ENCODE assay signal across 12 cellular contexts in the genomic region with DNA sequence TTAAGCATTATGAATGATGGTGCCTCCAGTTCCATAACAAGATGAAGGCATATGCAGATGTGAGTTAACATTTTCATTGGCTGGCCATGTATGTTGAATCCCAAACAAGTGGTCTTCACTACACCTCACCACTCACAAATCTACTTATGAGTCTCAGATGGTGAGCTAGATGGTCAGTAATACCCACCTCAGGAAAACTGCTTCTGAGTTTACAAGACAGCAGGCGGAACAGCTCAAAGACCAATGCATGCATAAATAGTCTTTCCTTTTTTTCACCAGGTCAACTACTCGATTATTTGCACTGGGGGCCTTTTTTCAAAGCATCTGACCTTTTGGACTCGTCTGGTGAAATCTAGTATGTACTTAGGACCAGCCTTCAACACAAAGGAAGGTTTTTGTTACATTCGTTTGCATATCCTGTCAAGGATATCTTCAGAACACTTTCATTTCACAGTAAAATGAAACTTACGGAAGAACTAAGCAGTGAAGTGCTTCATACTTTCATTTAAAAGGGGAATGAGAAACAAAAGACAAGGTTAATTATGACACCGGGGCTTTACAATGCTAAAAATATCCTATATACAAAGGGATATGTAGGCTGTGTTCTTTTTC. TPM values are rescaled to one million over a fixed set of nuclear protein-coding genes. Genes with fewer than 3 reads are reported as not detected.
DNase-seq lines count a peak whose midpoint lies in the region; ATAC-seq and TF ChIP-seq lines count a peak whose summit lies in the region.
"Had no signal": no experiment of that assay in that cellular context is flagged by ENCODE, and none has a peak within 500 bp of the region (broad histone marks: within the 10 kb centered on the region; RNA-seq: fewer than 3 reads in every experiment).

No MANE protein-coding gene starts in this region.

- DNase-seq in GM12865 (ENCODE audit: low read depth) (peak; percentile 83), tibial nerve (ENCODE audit: low spot score in 2 of 2) (no peak), NCI-H2196 treated with DMSO at 0.1 percent for 48 hours (lab: John Stamatoyannopoulos, UW; ENCODE audit: unreplicated experiment) (no peak), right cardiac atrium (no peak), activated gamma-delta T cell treated with Interleukin-2 at 50 U/mL for 16 hours (no peak)
- no peak for DNase-seq in activated T-helper 1 cell treated with anti-CD3 and anti-CD28 coated beads, Interleukin-12 subunit alpha, Interleukin-12 subunit beta, Interleukin-2, Interleukin-4 antibody, amounts not matched to agents 30 ng/mL and 10 ng/mL and 1 ng/mL, durations not matched to agents 14 hours and 24 hours and 36 hours (ENCODE audit: low spot score)
- DNase-seq: activated CD4-positive, alpha-beta T cell treated with anti-CD3 and anti-CD28 coated beads, Interleukin-2, amount 50 U/mL, for 1 hour; GDM1; NCI-H1930 had no signal

- WGBS in tibial nerve, 2 donors: 22 to 41% methylated on average over 6 of the region's 6 CpGs
- 45% methylated on average over 6 of the region's 6 CpGs for WGBS in right cardiac atrium

- peak overlapping the region; percentile 91 for H3K27ac Mint-ChIP-seq in activated T-helper 1 cell treated with anti-CD3 and anti-CD28 coated beads, Interleukin-12 subunit alpha, Interleukin-12 subunit beta, Interleukin-2, Interleukin-4 antibody, amounts not matched to agents 30 ng/mL and 10 ng/mL and 1 ng/mL, durations not matched to agents 14 hours and 24 hours and 36 hours

- peaks cover 6% of the 10 kb centered on the region for H3K9me3 Mint-ChIP-seq in activated T-helper 1 cell treated with anti-CD3 and anti-CD28 coated beads, Interleukin-12 subunit alpha, Interleukin-12 subunit beta, Interleukin-2, Interleukin-4 antibody, amounts not matched to agents 30 ng/mL and 10 ng/mL and 1 ng/mL, durations not matched to agents 14 hours and 24 hours and 36 hours

- peak; percentile 97 for ATAC-seq in GM19395 (IDR thresholded peaks at IDR 0.05; ENCODE audit: unreplicated experiment)
- peak; percentile 92 for ATAC-seq in HG03060 (IDR thresholded peaks at IDR 0.05; ENCODE audit: low read depth, unreplicated experiment)
- no peak for ATAC-seq in right cardiac atrium

- peak overlapping the region; percentile 75 for H3K4me3 Mint-ChIP-seq in activated T-helper 1 cell treated with anti-CD3 and anti-CD28 coated beads, Interleukin-12 subunit alpha, Interleukin-12 subunit beta, Interleukin-2, Interleukin-4 antibody, amounts not matched to agents 30 ng/mL and 10 ng/mL and 1 ng/mL, durations not matched to agents 14 hours and 24 hours and 36 hours

- intact Hi-C loops in activated T-helper 1 cell treated with anti-CD3 and anti-CD28 coated beads, Interleukin-12 subunit alpha, Interleukin-12 subunit beta, Interleukin-2, Interleukin-4 antibody, amounts not matched to agents 30 ng/mL and 10 ng/mL and 1 ng/mL, durations not matched to agents 14 hours and 24 hours and 36 hours (cut with micrococcal nuclease): no loop called here
- intact Hi-C loops in right cardiac atrium (cut with DNase I): no loop called here

- TF ChIP-seq POLR2A in tibial nerve (IDR thresholded peaks at IDR 0.05): no peak

- no peaks in the 10 kb centered on the region for H3K36me3 Mint-ChIP-seq in activated T-helper 1 cell treated with anti-CD3 and anti-CD28 coated beads, Interleukin-12 subunit alpha, Interleukin-12 subunit beta, Interleukin-2, Interleukin-4 antibody, amounts not matched to agents 30 ng/mL and 10 ng/mL and 1 ng/mL, durations not matched to agents 14 hours and 24 hours and 36 hours (ENCODE audit: low read depth)

- H3K27me3 ChIP-seq in tibial nerve (no peaks in the 10 kb centered on the region), right cardiac atrium (ENCODE audit: control insufficient read depth, insufficient read depth) (no peaks in the 10 kb centered on the region)

- TF ChIP-seq CTCF in GM12865 (IDR thresholded peaks at IDR 0.05; ENCODE audit: insufficient read depth, low read depth, low read length, missing control alignments) (no peak), tibial nerve (IDR thresholded peaks at IDR 0.05) (no peak)

- H3K36me3 ChIP-seq in tibial nerve: no peaks in the 10 kb centered on the region

- no peaks in the 10 kb centered on the region for H3K9me3 ChIP-seq in tibial nerve
- H3K9me3 ChIP-seq in right cardiac atrium (ENCODE audit: control insufficient read depth, low read length): no peaks in the 10 kb centered on the region

- H3K4me1 Mint-ChIP-seq in activated T-helper 1 cell treated with anti-CD3 and anti-CD28 coated beads, Interleukin-12 subunit alpha, Interleukin-12 subunit beta, Interleukin-2, Interleukin-4 antibody, amounts not matched to agents 30 ng/mL and 10 ng/mL and 1 ng/mL, durations not matched to agents 14 hours and 24 hours and 36 hours (ENCODE audit: low read depth): peaks cover 11% of the 10 kb centered on the region

- TF ChIP-seq EP300 in tibial nerve (IDR thresholded peaks at IDR 0.05): no peak

- H3K27me3 Mint-ChIP-seq in activated T-helper 1 cell treated with anti-CD3 and anti-CD28 coated beads, Interleukin-12 subunit alpha, Interleukin-12 subunit beta, Interleukin-2, Interleukin-4 antibody, amounts not matched to agents 30 ng/mL and 10 ng/mL and 1 ng/mL, durations not matched to agents 14 hours and 24 hours and 36 hours (ENCODE audit: insufficient read depth): no peaks in the 10 kb centered on the region

- H3K4me3 ChIP-seq in GM12865 (ENCODE audit: low read depth, low read length): peak overlapping the region; percentile 50
- no peak overlapping the region for H3K4me3 ChIP-seq in tibial nerve
- H3K4me3 ChIP-seq in right cardiac atrium (ENCODE audit: low read length): no peak overlapping the region

- H3K27ac ChIP-seq in tibial nerve: no peak overlapping the region
- H3K27ac ChIP-seq in right cardiac atrium (ENCODE audit: low read length): no peak overlapping the region

- H3K4me1 ChIP-seq in tibial nerve (no peaks in the 10 kb centered on the region), right cardiac atrium (ENCODE audit: control insufficient read depth, insufficient read depth, low read length) (no peaks in the 10 kb centered on the region)

RNA-seq across cellular contexts. Expression of gene TLR7, which starts 23.1 kb away (rescaled TPM):
- total RNA-seq in activated T-helper 1 cell treated with anti-CD3 and anti-CD28 coated beads, Interleukin-12 subunit alpha, Interleukin-12 subunit beta, Interleukin-2, Interleukin-4 antibody, amounts not matched to agents 30 ng/mL and 10 ng/mL and 1 ng/mL, durations not matched to agents 14 hours and 24 hours and 36 hours: 0.07 and 0.10 TPM in 2 replicates
- 1 to 10 TPM in 1 of 4 donors, under 1 TPM in 3; 0.30 to 1.2 (median 0.64) TPM for total RNA-seq in tibial nerve
- total RNA-seq in right cardiac atrium: under 1 TPM; 0.25 to 0.96 (median 0.84) TPM
- 0.02 TPM for polyA plus RNA-seq in right cardiac atrium
- total RNA-seq: lung microvascular endothelial cell had no signal

RNA-seq across cellular contexts. Expression of gene PRPS2, which starts 52.6 kb away (rescaled TPM):
- 115 and 116 TPM in 2 replicates for total RNA-seq in activated T-helper 1 cell treated with anti-CD3 and anti-CD28 coated beads, Interleukin-12 subunit alpha, Interleukin-12 subunit beta, Interleukin-2, Interleukin-4 antibody, amounts not matched to agents 30 ng/mL and 10 ng/mL and 1 ng/mL, durations not matched to agents 14 hours and 24 hours and 36 hours
- total RNA-seq in tibial nerve (100 to 1,000 TPM; 141 to 614 (median 393) TPM), right cardiac atrium (1 to 10 TPM; 4.7 to 5.5 (median 5.5) TPM)
- polyA plus RNA-seq in right cardiac atrium: 3.6 TPM

Comparison
In these comparisons a context has a peak if more than half of its experiments do, and no peak if none do; other contexts are left out.
1. ATAC-seq: peak in GM19395 (single experiment) and HG03060 (single experiment); none in right cardiac atrium (0 of 2).
2. RNA of gene PRPS2, which starts 52.6 kb away (total RNA-seq): 141 to 614 TPM in tibial nerve and 115 to 116 TPM in activated T-helper 1 cell treated with anti-CD3 and anti-CD28 coated beads, Interleukin-12 subunit alpha, Interleukin-12 subunit beta, Interleukin-2, Interleukin-4 antibody, amounts not matched to agents 30 ng/mL and 10 ng/mL and 1 ng/mL, durations not matched to agents 14 hours and 24 hours and 36 hours; 4.7 to 5.5 TPM in right cardiac atrium; every median in the first group is over 10 times any median in the second.